ENCODE assay signal across 28 cellular contexts in genomic region chr5:125401724-125402622, GRCh38.
DNase-seq lines count a peak whose midpoint lies in the region; ATAC-seq, FAIRE-seq and TF ChIP-seq lines count a peak whose summit lies in the region.
"Had no signal": no experiment of that assay in that cellular context is flagged by ENCODE, and none has a peak within 500 bp of the region (broad histone marks: within the 10 kb centered on the region; RNA-seq: fewer than 3 reads in every experiment).

No MANE protein-coding gene starts in this region.

- H2AFZ ChIP-seq in HepG2 (ENCODE audit: low read length) (no peak overlapping the region), fibroblast of lung (ENCODE audit: low read length) (no peak overlapping the region)

- H3K27ac Mint-ChIP-seq in effector memory CD8-positive, alpha-beta T cell = no peak overlapping the region
- H3K27ac Mint-ChIP-seq in activated T-cell treated with anti-CD3 and anti-CD28 coated beads, Interleukin-2, amount 50 U/mL, for 24 hours = no peak overlapping the region
- H3K27ac Mint-ChIP-seq: activated CD4-positive, alpha-beta memory T cell treated with anti-CD3 and anti-CD28 coated beads, Interleukin-2, amount 10 ng/mL, durations not matched to agents 7 days and 5 days; T-cell had no signal

- H3K79me2 ChIP-seq in HepG2 (ENCODE audit: insufficient read depth, low read length) = no peaks in the 10 kb centered on the region
- H3K79me2 ChIP-seq in fibroblast of lung (ENCODE audit: control insufficient read depth, insufficient read depth, low read length) = no peaks in the 10 kb centered on the region

- H3K9me3 Mint-ChIP-seq in effector memory CD8-positive, alpha-beta T cell = peaks cover 0 to 7% of the 10 kb centered on the region in 2 donors
- H3K9me3 Mint-ChIP-seq in activated T-cell treated with anti-CD3 and anti-CD28 coated beads, Interleukin-2, amount 50 U/mL, for 24 hours = no peaks in the 10 kb centered on the region

- H3K27ac ChIP-seq in HepG2 (ENCODE audit: extremely low read length, insufficient read depth, low read length) = no peak overlapping the region
- no peak overlapping the region for H3K27ac ChIP-seq in right lobe of liver
- H3K27ac ChIP-seq in fibroblast of lung (ENCODE audit: insufficient read depth, low read length) = no peak overlapping the region
- no peak overlapping the region for H3K27ac ChIP-seq in esophagus squamous epithelium
- H3K27ac ChIP-seq: BLaER1, brain microvascular endothelial cell, esophagus muscularis mucosa, neutrophil, prostate gland, upper lobe of left lung had no signal

- POLR2A ChIA-PET in HepG2 (lab: Yijun Ruan, JAX) = no interaction called here

- H3K27me3 Mint-ChIP-seq in effector memory CD8-positive, alpha-beta T cell = no peaks in the 10 kb centered on the region
- H3K27me3 Mint-ChIP-seq in activated T-cell treated with anti-CD3 and anti-CD28 coated beads, Interleukin-2, amount 50 U/mL, for 24 hours = no peaks in the 10 kb centered on the region
- H3K27me3 Mint-ChIP-seq: activated CD4-positive, alpha-beta memory T cell treated with anti-CD3 and anti-CD28 coated beads, Interleukin-2, amount 10 ng/mL, durations not matched to agents 7 days and 5 days; T-cell had no signal

- no peak for DNase-seq in HepG2 (ENCODE audit: low spot score)
- no peak for DNase-seq in right lobe of liver
- no peak for DNase-seq in RCC 7860 (ENCODE audit: low spot score)
- peak; percentile 6 to 62 for DNase-seq in fibroblast of lung (ENCODE audit: low read depth in 2 of 2)
- no peak for DNase-seq in effector memory CD8-positive, alpha-beta T cell
- DNase-seq in activated T-cell treated with anti-CD3 and anti-CD28 coated beads, Interleukin-2, amount 50 U/mL, for 24 hours = no peak
- no peak for DNase-seq in esophagus squamous epithelium (lab: John Stamatoyannopoulos, UW)
- DNase-seq in Ammon's horn (ENCODE audit: low spot score) = no peak
- DNase-seq: ACHN; activated CD4-positive, alpha-beta memory T cell treated with anti-CD3 and anti-CD28 coated beads, Interleukin-2, amount 10 ng/mL, durations not matched to agents 7 days and 5 days; activated effector memory CD4-positive, alpha-beta T cell treated with anti-CD3 and anti-CD28 coated beads, Interleukin-2, amount 50 U/mL, for 16 hours; activated T-cell treated with anti-CD3 and anti-CD28 coated beads for 4 hours; brain microvascular endothelial cell; COR-L47; effector CD8-positive, alpha-beta T cell; GOT3; NCI-H1105; NCI-H2227 treated with DMSO at 0.1 percent for 48 hours; NCI-H748 treated with DMSO at 0.1 percent for 48 hours; SIG-M5; T-cell; upper lobe of left lung had no signal

- H3K4me1 Mint-ChIP-seq in effector memory CD8-positive, alpha-beta T cell (ENCODE audit: low read depth in 2 of 2) = no peaks in the 10 kb centered on the region
- no peaks in the 10 kb centered on the region for H3K4me1 Mint-ChIP-seq in activated T-cell treated with anti-CD3 and anti-CD28 coated beads, Interleukin-2, amount 50 U/mL, for 24 hours (ENCODE audit: low read depth)
- H3K4me1 Mint-ChIP-seq: activated CD4-positive, alpha-beta memory T cell treated with anti-CD3 and anti-CD28 coated beads, Interleukin-2, amount 10 ng/mL, durations not matched to agents 7 days and 5 days; T-cell had no signal

- no peak for TF ChIP-seq RAD21 in HepG2 (CRISPR knock-in tag; IDR thresholded peaks at IDR 0.05)

- TF ChIP-seq EP300 in HepG2 (IDR thresholded peaks at IDR 0.05; ENCODE audit: low read depth in 2 of 2, low read length in 2 of 2) (no peak), HepG2 (CRISPR knock-in tag; IDR thresholded peaks at IDR 0.05; ENCODE audit: borderline replicate concordance) (no peak)

- CTCF ChIA-PET in HepG2 (lab: Yijun Ruan, JAX; ENCODE audit: low intra/inter-chr PET ratio, low total read pairs) = no interaction called here

- no peaks in the 10 kb centered on the region for H3K36me3 ChIP-seq in HepG2 (replicated peaks in 1 of 2; ENCODE audit: control insufficient read depth in 1 of 2, insufficient read depth in 2 of 2, low read length in 2 of 2)
- H3K36me3 ChIP-seq in right lobe of liver = no peaks in the 10 kb centered on the region
- no peaks in the 10 kb centered on the region for H3K36me3 ChIP-seq in fibroblast of lung (ENCODE audit: control insufficient read depth, insufficient read depth, low read length)
- H3K36me3 ChIP-seq in esophagus squamous epithelium = no peaks in the 10 kb centered on the region
- H3K36me3 ChIP-seq: BLaER1, brain microvascular endothelial cell, esophagus muscularis mucosa, neutrophil, prostate gland, upper lobe of left lung had no signal

- BruUV-seq in HepG2 (replicated peaks; lab: Mats Ljungman, UMichigan) = no TSS peak

- H3K27me3 ChIP-seq in HepG2 (ENCODE audit: control insufficient read depth in 1 of 2, insufficient read depth in 2 of 2, low read length in 2 of 2) (no peaks in the 10 kb centered on the region), right lobe of liver (no peaks in the 10 kb centered on the region), fibroblast of lung (ENCODE audit: control insufficient read depth, insufficient read depth, low read length) (no peaks in the 10 kb centered on the region), esophagus squamous epithelium (no peaks in the 10 kb centered on the region)
- H3K27me3 ChIP-seq: BLaER1, brain microvascular endothelial cell, esophagus muscularis mucosa, neutrophil, upper lobe of left lung had no signal

- no peak overlapping the region for H3K4me2 ChIP-seq in HepG2 (ENCODE audit: low read depth, low read length)
- H3K4me2 ChIP-seq in fibroblast of lung (ENCODE audit: extremely low read depth, insufficient read depth, low read length) = no peak overlapping the region
- H3K4me2 ChIP-seq: BLaER1 had no signal

- H3K4me3 ChIP-seq in HepG2 (replicated peaks in 1 of 3; ENCODE audit: insufficient read depth in 1 of 3, low read depth in 2 of 3, low read length in 3 of 3) = no peak overlapping the region
- no peak overlapping the region for H3K4me3 ChIP-seq in right lobe of liver
- H3K4me3 ChIP-seq in fibroblast of lung (replicated peaks in 1 of 4; ENCODE audit: control extremely low read depth in 1 of 4, insufficient read depth in 1 of 4, low read depth in 3 of 4, low read length in 4 of 4) = no peak overlapping the region
- no peak overlapping the region for H3K4me3 ChIP-seq in esophagus squamous epithelium
- H3K4me3 ChIP-seq: BLaER1, esophagus muscularis mucosa, GM12878, prostate gland, upper lobe of left lung had no signal

- H3K4me3 Mint-ChIP-seq in effector memory CD8-positive, alpha-beta T cell = no peak overlapping the region
- H3K4me3 Mint-ChIP-seq in activated T-cell treated with anti-CD3 and anti-CD28 coated beads, Interleukin-2, amount 50 U/mL, for 24 hours = no peak overlapping the region
- H3K4me3 Mint-ChIP-seq: activated CD4-positive, alpha-beta memory T cell treated with anti-CD3 and anti-CD28 coated beads, Interleukin-2, amount 10 ng/mL, durations not matched to agents 7 days and 5 days; T-cell had no signal

- FAIRE-seq in HepG2 (lab: Jason Lieb, UNC) (no peak), RCC 7860 (lab: Jason Lieb, UNC) (peak; percentile 11)
- FAIRE-seq: GM12878 had no signal

- ATAC-seq in HepG2 = no peak
- ATAC-seq in right lobe of liver = no peak
- ATAC-seq in effector memory CD8-positive, alpha-beta T cell (replicated peaks) = no peak
- ATAC-seq: activated CD4-positive, CD25-positive, alpha-beta regulatory T cell treated with anti-CD3 and anti-CD28 coated beads, Interleukin-2, amount 50 U/mL, for 24 hours; GM12878; T-cell had no signal

- TF ChIP-seq CTCF in HepG2 (CRISPR knock-in tag; IDR thresholded peaks at IDR 0.05) = no peak
- TF ChIP-seq CTCF in right lobe of liver (IDR thresholded peaks at IDR 0.05) = no peak
- no peak for TF ChIP-seq CTCF in fibroblast of lung (conservative IDR thresholded peaks at IDR 0.05 in 1 of 2, IDR thresholded peaks at IDR 0.05 in 1 of 2; ENCODE audit: low read depth in 1 of 2, low read length in 2 of 2)
- no peak for TF ChIP-seq CTCF in esophagus squamous epithelium (IDR thresholded peaks at IDR 0.05)

- intact Hi-C loops in HepG2 (cut with micrococcal nuclease; ENCODE audit: unreplicated experiment) = no loop called here
- intact Hi-C loops in right lobe of liver (cut with DNase I) = no loop called here
- intact Hi-C loops in esophagus squamous epithelium (cut with DNase I) = no loop called here

- H3K4me1 ChIP-seq in HepG2 (ENCODE audit: insufficient read depth, low read length) = no peaks in the 10 kb centered on the region
- no peaks in the 10 kb centered on the region for H3K4me1 ChIP-seq in right lobe of liver
- H3K4me1 ChIP-seq in fibroblast of lung (ENCODE audit: control insufficient read depth, extremely low read depth, insufficient read depth, low read length) = no peaks in the 10 kb centered on the region
- H3K4me1 ChIP-seq in esophagus squamous epithelium = peaks cover 0 to 5% (median 0%) of the 10 kb centered on the region in 3 donors
- H3K4me1 ChIP-seq: BLaER1, prostate gland, upper lobe of left lung had no signal

- H3K9me3 ChIP-seq in HepG2 (ENCODE audit: low read length) (peaks cover 15% of the 10 kb centered on the region; the same call in 1 of the 2 replicates), right lobe of liver (no peaks in the 10 kb centered on the region), fibroblast of lung (ENCODE audit: control insufficient read depth, insufficient read depth, low read depth, low read length) (no peaks in the 10 kb centered on the region), esophagus squamous epithelium (no peaks in the 10 kb centered on the region)
- H3K9me3 ChIP-seq: neutrophil, prostate gland, upper lobe of left lung had no signal

- H3K9ac ChIP-seq in HepG2 (ENCODE audit: insufficient read depth, low read depth, low read length) = no peak overlapping the region
- no peak overlapping the region for H3K9ac ChIP-seq in fibroblast of lung (ENCODE audit: insufficient read depth, low read length)
- H3K9ac ChIP-seq: BLaER1 had no signal

- WGBS in HepG2 (ENCODE audit: low lambda C conversion rate) = 48% methylated on average over 5 of the region's 5 CpGs
- 83% methylated on average over 5 of the region's 5 CpGs for WGBS in right lobe of liver (ENCODE audit: insufficient coverage, low coverage, low lambda C conversion rate, missing lambda C conversion rate)
- WGBS in esophagus squamous epithelium, 2 donors = 61 to 67% methylated on average over 5 of the region's 5 CpGs

- in situ Hi-C loops in HepG2 (cut with HindIII; ENCODE audit: extremely low pct_ligation_motif_present, low pct_unique_long_range_greater_than_20kb) = no loop called here

- no peaks in the 10 kb centered on the region for H3K36me3 Mint-ChIP-seq in effector memory CD8-positive, alpha-beta T cell (ENCODE audit: insufficient read depth)
- no peaks in the 10 kb centered on the region for H3K36me3 Mint-ChIP-seq in activated T-cell treated with anti-CD3 and anti-CD28 coated beads, Interleukin-2, amount 50 U/mL, for 24 hours (ENCODE audit: low read depth)
- H3K36me3 Mint-ChIP-seq: T-cell had no signal

- H4K20me1 ChIP-seq in HepG2 (ENCODE audit: insufficient read depth, low read length) = no peaks in the 10 kb centered on the region
- H4K20me1 ChIP-seq in fibroblast of lung (ENCODE audit: control insufficient read depth, extremely low read depth, insufficient read depth, low read length) = no peaks in the 10 kb centered on the region
- H4K20me1 ChIP-seq: BLaER1 had no signal

- no peak for TF ChIP-seq POLR2A in HepG2 (IDR thresholded peaks at IDR 0.05; ENCODE audit: insufficient read depth in 1 of 2, low read depth in 2 of 2, low read length in 2 of 2)
- TF ChIP-seq POLR2A in right lobe of liver (IDR thresholded peaks at IDR 0.05) = no peak
- TF ChIP-seq POLR2A in esophagus squamous epithelium (IDR thresholded peaks at IDR 0.05) = no peak

Comparison
In these comparisons a context has a peak if more than half of its experiments do, and no peak if none do; other contexts are left out.
1. DNase-seq: peak in fibroblast of lung (2 of 2); none in HepG2 (single experiment), right lobe of liver (0 of 3), RCC 7860 (single experiment), effector memory CD8-positive, alpha-beta T cell (0 of 3), activated T-cell treated with anti-CD3 and anti-CD28 coated beads, Interleukin-2, amount 50 U/mL, for 24 hours (single experiment), esophagus squamous epithelium (single experiment) and Ammon's horn (single experiment).